ENCODE assay signal across 22 cellular contexts in the genomic region with DNA sequence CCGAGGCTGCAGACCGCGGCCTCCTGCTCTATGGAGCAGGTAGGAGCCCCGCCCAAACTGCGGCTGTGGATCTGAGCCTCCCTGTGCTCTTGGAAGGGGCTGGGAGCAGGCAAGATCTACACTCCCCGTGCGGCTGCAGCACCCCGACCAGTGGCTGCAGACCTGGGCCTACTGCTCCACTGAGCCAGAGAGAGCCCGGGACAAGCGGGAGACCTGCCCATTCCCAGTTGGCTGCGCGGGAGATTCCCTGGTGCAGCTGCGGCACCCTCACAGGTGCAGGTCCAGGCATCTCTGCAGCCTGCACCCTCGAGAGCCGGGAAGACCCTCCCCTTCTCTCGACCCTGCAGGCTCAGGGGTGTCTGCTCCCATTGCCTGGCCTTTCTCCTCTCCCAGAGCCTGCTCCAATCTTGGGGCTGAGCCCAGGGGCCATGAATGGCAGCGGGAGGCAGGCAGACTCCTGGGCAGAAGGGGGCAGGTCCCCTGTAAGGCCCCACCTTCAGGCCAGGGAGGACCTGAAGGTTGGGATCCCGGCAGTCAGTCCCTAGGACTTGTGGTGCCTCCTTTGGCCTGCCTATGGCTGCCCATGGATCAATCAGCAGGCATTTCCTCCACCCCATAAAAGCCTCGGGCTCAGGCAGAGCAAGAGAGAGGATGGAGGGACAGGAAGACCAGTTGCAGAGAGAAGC. TPM values are rescaled to one million over a fixed set of nuclear protein-coding genes. Genes with fewer than 3 reads are reported as not detected.
A peak's percentile ranks its signal among the peaks of the same experiment; 100 is the strongest.
DNase-seq lines count a peak whose midpoint lies in the region; ATAC-seq and TF ChIP-seq lines count a peak whose summit lies in the region.
"Had no signal": no experiment of that assay in that cellular context is flagged by ENCODE, and none has a peak within 500 bp of the region (broad histone marks: within the 10 kb centered on the region; RNA-seq: fewer than 3 reads in every experiment).

No MANE protein-coding gene starts in this region.

- TF ChIP-seq RAD21 in HCT116 (IDR thresholded peaks at IDR 0.05; ENCODE audit: low read depth) (no peak), liver (IDR thresholded peaks at IDR 0.05) (no peak)

- no peak for TF ChIP-seq POLR2A in HCT116 (IDR thresholded peaks at IDR 0.05; ENCODE audit: borderline replicate concordance, extremely low read depth, insufficient read depth, insufficient read length)

- POLR2A ChIA-PET in HCT116 (lab: Charles Lee) = no interaction called here

- no peaks in the 10 kb centered on the region for H3K9me3 ChIP-seq in HCT116 (ENCODE audit: control insufficient read depth in 1 of 2, insufficient read depth in 1 of 2, low read depth in 1 of 2, low read length in 2 of 2)
- H3K9me3 ChIP-seq in duodenal mucosa (ENCODE audit: control insufficient read depth in 1 of 2, low read length in 2 of 2) = no peaks in the 10 kb centered on the region
- H3K9me3 ChIP-seq in liver (ENCODE audit: control insufficient read depth in 4 of 4, low read length in 3 of 4) = no peaks in the 10 kb centered on the region
- no peaks in the 10 kb centered on the region for H3K9me3 ChIP-seq in thoracic aorta
- H3K9me3 ChIP-seq: MG63 had no signal

- intact Hi-C loops in HCT116 (cut with micrococcal nuclease) = no loop called here

- CTCF ChIA-PET in HCT116 (lab: Charles Lee) = no interaction called here

- ATAC-seq in HCT116 (0 out of 2 replicates have a peak, but pooled peaks have one; percentile 30), thoracic aorta (ENCODE audit: insufficient number of reproducible peaks, low FRiP score, low read depth) (no peak)
- ATAC-seq: GM12878; naive thymus-derived CD4-positive, alpha-beta T cell had no signal

- H3K9ac ChIP-seq in HCT116 (ENCODE audit: low read length) (no peak overlapping the region), duodenal mucosa (ENCODE audit: low read depth in 1 of 2, low read length in 2 of 2) (no peak overlapping the region), liver (ENCODE audit: low read depth in 1 of 2, low read length in 2 of 2) (no peak overlapping the region)

- H3K4me1 ChIP-seq in HCT116 (ENCODE audit: control insufficient read depth in 1 of 2, insufficient read depth in 2 of 2, low read length in 2 of 2) = no peaks in the 10 kb centered on the region
- H3K4me1 ChIP-seq in duodenal mucosa (ENCODE audit: control insufficient read depth in 1 of 2, insufficient read depth in 2 of 2, low read length in 2 of 2) = no peaks in the 10 kb centered on the region
- peaks cover 6 to 43% (median 23%) of the 10 kb centered on the region in 4 donors for H3K4me1 ChIP-seq in liver (ENCODE audit: control insufficient read depth in 4 of 4, insufficient read depth in 4 of 4, low read length in 3 of 4)
- peaks cover 8 to 29% of the 10 kb centered on the region in 2 donors for H3K4me1 ChIP-seq in thoracic aorta (ENCODE audit: control insufficient read depth in 1 of 2, low read depth in 2 of 2)

- no peak overlapping the region for H3K4me2 ChIP-seq in HCT116 (ENCODE audit: low read length)

- no TSS peak for BruUV-seq in HCT116 (replicated peaks; lab: Mats Ljungman, UMichigan)

- H3K79me2 ChIP-seq in HCT116 (ENCODE audit: insufficient read depth, low read length) = no peaks in the 10 kb centered on the region

- DNase-seq in HCT116 (ENCODE audit: low read depth, low spot score) = no peak
- DNase-seq in thoracic aorta (ENCODE audit: low spot score) = no peak
- DNase-seq in stimulated activated CD4-positive, alpha-beta T cell treated with anti-CD3 and anti-CD28 coated beads, Interleukin-12 subunit alpha, Interleukin-12 subunit beta, amount 100 ng/mL, for 4 hours = no peak
- no peak for DNase-seq in NCI-H345 treated with DMSO at 0.1 percent for 48 hours (lab: John Stamatoyannopoulos, UW; ENCODE audit: unreplicated experiment)
- no peak for DNase-seq in NCI-H345 (lab: John Stamatoyannopoulos, UW)
- no peak for DNase-seq in NK-92 (lab: John Stamatoyannopoulos, UW; ENCODE audit: unreplicated experiment)
- DNase-seq: AML-193; caudate nucleus; effector memory CD4-positive, alpha-beta T cell; MG63; naive thymus-derived CD4-positive, alpha-beta T cell; NCI-H187; NCI-H510A treated with DMSO at 0.1 percent for 48 hours; SIG-M5; stimulated activated CD4-positive, alpha-beta T cell treated with anti-CD3 and anti-CD28 coated beads, Interleukin-15, amount 100 ng/mL, for 24 hours; stimulated activated naive CD4-positive, alpha-beta T cell treated with Interleukin-2 at 50 U/mL for 16 hours; T-helper 2 cell had no signal

- H3K27me3 ChIP-seq in HCT116 (ENCODE audit: insufficient read depth, low read length) (peaks cover 39% of the 10 kb centered on the region), duodenal mucosa (ENCODE audit: control insufficient read depth in 1 of 2, insufficient read depth in 2 of 2, low read length in 2 of 2) (no peaks in the 10 kb centered on the region), liver (ENCODE audit: control insufficient read depth in 4 of 4, insufficient read depth in 4 of 4, low read length in 3 of 4) (no peaks in the 10 kb centered on the region), thoracic aorta (replicated peaks; ENCODE audit: insufficient read depth) (no peaks in the 10 kb centered on the region)

- no peaks in the 10 kb centered on the region for H4K20me1 ChIP-seq in HCT116 (ENCODE audit: insufficient read depth)

- H3K36me3 ChIP-seq in HCT116 (ENCODE audit: control insufficient read depth in 1 of 2, insufficient read depth in 2 of 2, low read length in 2 of 2) = no peaks in the 10 kb centered on the region
- H3K36me3 ChIP-seq in duodenal mucosa (ENCODE audit: control insufficient read depth in 1 of 2, insufficient read depth in 2 of 2, low read length in 2 of 2) = no peaks in the 10 kb centered on the region
- no peaks in the 10 kb centered on the region for H3K36me3 ChIP-seq in liver (ENCODE audit: control insufficient read depth in 4 of 4, insufficient read depth in 3 of 4, low read depth in 1 of 4, low read length in 3 of 4)
- H3K36me3 ChIP-seq in thoracic aorta = no peaks in the 10 kb centered on the region
- H3K36me3 ChIP-seq: MG63 had no signal

- no peak overlapping the region for H3K27ac ChIP-seq in HCT116 (ENCODE audit: low read depth, low read length)
- H3K27ac ChIP-seq in duodenal mucosa (ENCODE audit: low read depth, low read length) = peak overlapping the region; percentile 8
- peak overlapping the region; percentile 64 to 70 for H3K27ac ChIP-seq in liver (ENCODE audit: low read depth in 1 of 2, low read length in 2 of 2)
- H3K27ac ChIP-seq in thoracic aorta = no peak overlapping the region

- WGBS in liver = 89% methylated on average over 19 of the region's 19 CpGs

- H3K4me3 ChIP-seq in HCT116 (replicated peaks in 1 of 2; ENCODE audit: low read depth in 1 of 2, low read length in 2 of 2) = no peak overlapping the region
- no peak overlapping the region for H3K4me3 ChIP-seq in duodenal mucosa (ENCODE audit: low read depth in 1 of 2, low read length in 2 of 2)
- H3K4me3 ChIP-seq in liver (ENCODE audit: low read depth in 1 of 3, low read length in 3 of 3) = peak overlapping the region in 2 of 3 donors; percentile 9 to 15
- H3K4me3 ChIP-seq in thoracic aorta = peak overlapping the region; percentile 64
- H3K4me3 ChIP-seq: GM12878, MG63 had no signal

- H3K9me2 ChIP-seq in HCT116 (ENCODE audit: insufficient read depth) = no peaks in the 10 kb centered on the region

- no peak overlapping the region for H2AFZ ChIP-seq in HCT116 (ENCODE audit: low read depth, low read length, poor library complexity, severe bottlenecking)

- RAD21 ChIA-PET in HCT116 (lab: Charles Lee; ENCODE audit: low non-redundant PET in 1 of 2, low total read pairs in 2 of 2, uncharacterized antibody in 2 of 2, unreplicated experiment in 2 of 2) = no interaction called here

- TF ChIP-seq CTCF in HCT116 (IDR thresholded peaks at IDR 0.05 in 2 of 3, conservative IDR thresholded peaks at IDR 0.05 in 1 of 3; ENCODE audit: borderline replicate concordance in 1 of 3, insufficient read depth in 1 of 3, low read depth in 2 of 3, low read length in 2 of 3) (no peak), liver (IDR thresholded peaks at IDR 0.05; ENCODE audit: low read depth, low read length, missing input control) (no peak), thoracic aorta (IDR thresholded peaks at IDR 0.05) (no peak)

TF ChIP-seq in HCT116, 20 proteins besides CTCF, POLR2A, EP300 and RAD21:
- TF ChIP-seq SRF (IDR thresholded peaks at IDR 0.05; ENCODE audit: low read depth) (no peak), POLR2AphosphoS5 (IDR thresholded peaks at IDR 0.05; ENCODE audit: low read depth, low read length) (no peak), ELF1 (IDR thresholded peaks at IDR 0.05; ENCODE audit: borderline replicate concordance, low read depth) (no peak), SP1 (IDR thresholded peaks at IDR 0.05; ENCODE audit: low read depth) (no peak)

TF ChIP-seq in liver, 16 proteins besides CTCF, POLR2A, EP300 and RAD21 (continues in another document):
- no peak for TF ChIP-seq ZBTB33 (IDR thresholded peaks at IDR 0.05)
- TF ChIP-seq JUND (IDR thresholded peaks at IDR 0.05) = no peak

RNA-seq across cellular contexts. Expression of gene A2M, which starts 8.8 kb away (rescaled TPM):
- total RNA-seq in HCT116 (2021; ENCODE audit: unreplicated experiment) = 3.0 TPM
- polyA plus RNA-seq in HCT116 (2012) = 0.13 and 0.61 TPM in 2 replicates
- 1,000 to 10,000 TPM; 1,731 to 2,199 TPM for total RNA-seq in liver
- 1,000 to 10,000 TPM; 1,904 to 2,622 TPM for polyA plus RNA-seq in liver
- 1,000 to 10,000 TPM; 1,073 to 1,118 TPM for total RNA-seq in thoracic aorta
- total RNA-seq: activated T-helper 2 cell treated with anti-CD3 and anti-CD28 coated beads, Interferon-gamma antibody, Interleukin-2, Interleukin-4, amounts not matched to agents 10 μg/mL and 5 μg/mL and 100 μg/mL, durations not matched to agents 14 hours and 24 hours and 36 hours; G401 had no signal

Comparison
In these comparisons a context has a peak if more than half of its experiments do, and no peak if none do; other contexts are left out.
1. H3K27ac ChIP-seq: peak in duodenal mucosa (single experiment) and liver (2 of 2); none in HCT116 (single experiment) and thoracic aorta (0 of 2).
2. H3K4me3 ChIP-seq: peak in liver (2 of 3) and thoracic aorta (single experiment); none in HCT116 (0 of 2) and duodenal mucosa (0 of 2).
3. RNA of gene A2M, which starts 8.8 kb away (total RNA-seq): 1,731 to 2,199 TPM in liver and 1,073 to 1,118 TPM in thoracic aorta; 3.0 TPM in HCT116 (single experiment); every median in the first group is over 100 times any median in the second.